Comparison of ENCODE assay signal across 26 cellular contexts in the genomic region with DNA sequence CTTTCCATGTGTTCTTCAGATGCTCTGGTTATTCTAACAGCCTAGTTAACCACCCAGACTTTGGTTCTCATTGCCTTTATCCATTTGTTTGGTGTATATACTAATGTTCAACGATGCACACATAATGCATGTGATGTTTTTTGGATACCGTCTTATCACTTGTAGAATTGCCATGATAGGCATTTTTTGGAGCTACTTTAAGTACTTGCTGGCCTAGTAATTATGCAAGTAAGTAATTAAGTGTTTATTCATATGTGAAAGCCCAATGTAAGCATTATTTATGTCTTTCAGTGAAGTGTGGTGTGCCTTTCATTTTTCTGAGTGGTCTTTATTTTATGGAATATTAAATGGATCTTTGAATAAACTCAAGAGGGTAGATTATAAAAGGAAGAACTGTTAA. TPM values are rescaled to one million over a fixed set of nuclear protein-coding genes. Genes with fewer than 3 reads are reported as not detected.
DNase-seq lines count a peak whose midpoint lies in the region; ATAC-seq and TF ChIP-seq lines count a peak whose summit lies in the region.
"Had no signal": no experiment of that assay in that cellular context is flagged by ENCODE, and none has a peak within 500 bp of the region (broad histone marks: within the 10 kb centered on the region; RNA-seq: fewer than 3 reads in every experiment).

No MANE protein-coding gene starts in this region.

- peak overlapping the region; percentile 1 for H3K27ac Mint-ChIP-seq in activated CD4-positive, alpha-beta memory T cell treated with anti-CD3 and anti-CD28 coated beads for 36 hours
- H3K27ac Mint-ChIP-seq in activated CD4-positive, alpha-beta memory T cell treated with anti-CD3 and anti-CD28 coated beads, Interleukin-2, amount 10 ng/mL, durations not matched to agents 7 days and 5 days: no peak overlapping the region
- peak overlapping the region; percentile 79 for H3K27ac Mint-ChIP-seq in CD4-positive, alpha-beta T cell
- H3K27ac Mint-ChIP-seq in activated T-helper 1 cell treated with anti-CD3 and anti-CD28 coated beads, Interleukin-12 subunit alpha, Interleukin-12 subunit beta, Interleukin-2, Interleukin-4 antibody, amounts not matched to agents 30 ng/mL and 10 ng/mL and 1 ng/mL, durations not matched to agents 14 hours and 24 hours and 36 hours: peak overlapping the region; percentile 10
- H3K27ac Mint-ChIP-seq in naive thymus-derived CD8-positive, alpha-beta T cell: peak overlapping the region in 9 of 10 donors; percentile 0 to 84 (median 58)
- H3K27ac Mint-ChIP-seq: nephron progenitor cell had no signal

- no peak for TF ChIP-seq CTCF in CD4-positive, alpha-beta T cell (IDR thresholded peaks at IDR 0.05)

- POLR2A ChIA-PET in activated CD4-positive, alpha-beta memory T cell treated with anti-CD3 and anti-CD28 coated beads for 36 hours (lab: Charles Lee): interaction anchor here (0.6 kb wide), 1 partner anchor 411 kb away, joined by 3 read pairs; no protein-coding TSS in a partner anchor
- POLR2A ChIA-PET in activated CD4-positive, alpha-beta memory T cell treated with anti-CD3 and anti-CD28 coated beads, Interleukin-2, amount 10 ng/mL, durations not matched to agents 7 days and 5 days (lab: Charles Lee): interaction anchor here (1.7 to 8.8 kb wide), 2 partner anchors 13 to 144 kb away, joined by 4 to 64 read pairs; partner anchors contain the start of gene RAP1B
- POLR2A ChIA-PET in CD4-positive, alpha-beta T cell (lab: Charles Lee): interaction anchor here (1.6 to 1.7 kb wide), 2 partner anchors 15 to 86 kb away, joined by 4 read pairs; partner anchors contain the start of gene RAP1B
- POLR2A ChIA-PET in naive thymus-derived CD8-positive, alpha-beta T cell (lab: Charles Lee): interaction anchor here (1.4 kb wide), 1 partner anchor 8 kb away, joined by 3 read pairs; no protein-coding TSS in a partner anchor

- DNase-seq in activated CD4-positive, alpha-beta memory T cell treated with anti-CD3 and anti-CD28 coated beads for 36 hours: no peak
- no peak for DNase-seq in activated CD4-positive, alpha-beta memory T cell treated with anti-CD3 and anti-CD28 coated beads, Interleukin-2, amount 10 ng/mL, durations not matched to agents 7 days and 5 days
- no peak for DNase-seq in CD4-positive, alpha-beta T cell
- no peak for DNase-seq in activated T-helper 1 cell treated with anti-CD3 and anti-CD28 coated beads, Interleukin-12 subunit alpha, Interleukin-12 subunit beta, Interleukin-2, Interleukin-4 antibody, amounts not matched to agents 30 ng/mL and 10 ng/mL and 1 ng/mL, durations not matched to agents 14 hours and 24 hours and 36 hours (ENCODE audit: low spot score)
- no peak for DNase-seq in naive thymus-derived CD8-positive, alpha-beta T cell
- DNase-seq in activated CD8-positive, alpha-beta memory T cell treated with anti-CD3 and anti-CD28 coated beads for 24 hours: no peak
- no peak for DNase-seq in EL
- DNase-seq: activated CD4-positive, alpha-beta T cell treated with anti-CD3 and anti-CD28 coated beads, Interleukin-2, amount 50 U/mL, for 4 hours; activated CD4-positive, CD25-positive, alpha-beta regulatory T cell; activated gamma-delta T cell; KG1; left cardiac atrium; NCI-H1417 treated with DMSO at 0.1 percent for 48 hours; NCI-H2081 treated with DMSO at 0.1 percent for 48 hours; NCI-H2227 treated with DMSO at 0.1 percent for 48 hours; NCI-H526; nephron progenitor cell; OCI-M1; stimulated activated CD4-positive, alpha-beta T cell treated with anti-CD3 and anti-CD28 coated beads, Interleukin-15, amount 100 ng/mL, for 24 hours; stimulated activated CD4-positive, alpha-beta T cell treated with anti-CD3 and anti-CD28 coated beads, Interleukin-4, amount 100 ng/mL, for 4 hours; upper lobe of left lung had no signal

- no peak overlapping the region for H3K4me3 Mint-ChIP-seq in activated CD4-positive, alpha-beta memory T cell treated with anti-CD3 and anti-CD28 coated beads for 36 hours
- no peak overlapping the region for H3K4me3 Mint-ChIP-seq in activated CD4-positive, alpha-beta memory T cell treated with anti-CD3 and anti-CD28 coated beads, Interleukin-2, amount 10 ng/mL, durations not matched to agents 7 days and 5 days
- H3K4me3 Mint-ChIP-seq in CD4-positive, alpha-beta T cell: peak overlapping the region; percentile 23
- no peak overlapping the region for H3K4me3 Mint-ChIP-seq in activated T-helper 1 cell treated with anti-CD3 and anti-CD28 coated beads, Interleukin-12 subunit alpha, Interleukin-12 subunit beta, Interleukin-2, Interleukin-4 antibody, amounts not matched to agents 30 ng/mL and 10 ng/mL and 1 ng/mL, durations not matched to agents 14 hours and 24 hours and 36 hours
- H3K4me3 Mint-ChIP-seq in naive thymus-derived CD8-positive, alpha-beta T cell: peak overlapping the region in 9 of 10 donors; percentile 19 to 99 (median 45)
- H3K4me3 Mint-ChIP-seq: CD14-positive monocyte, nephron progenitor cell had no signal

- H3K4me1 Mint-ChIP-seq in activated CD4-positive, alpha-beta memory T cell treated with anti-CD3 and anti-CD28 coated beads for 36 hours (ENCODE audit: low read depth): peaks cover 78% of the 10 kb centered on the region
- peaks cover 61% of the 10 kb centered on the region for H3K4me1 Mint-ChIP-seq in activated CD4-positive, alpha-beta memory T cell treated with anti-CD3 and anti-CD28 coated beads, Interleukin-2, amount 10 ng/mL, durations not matched to agents 7 days and 5 days
- peaks cover 89% of the 10 kb centered on the region for H3K4me1 Mint-ChIP-seq in CD4-positive, alpha-beta T cell (ENCODE audit: low read depth)
- peaks cover 71% of the 10 kb centered on the region for H3K4me1 Mint-ChIP-seq in activated T-helper 1 cell treated with anti-CD3 and anti-CD28 coated beads, Interleukin-12 subunit alpha, Interleukin-12 subunit beta, Interleukin-2, Interleukin-4 antibody, amounts not matched to agents 30 ng/mL and 10 ng/mL and 1 ng/mL, durations not matched to agents 14 hours and 24 hours and 36 hours (ENCODE audit: low read depth)
- peaks cover 37 to 93% (median 83%) of the 10 kb centered on the region in 4 donors for H3K4me1 Mint-ChIP-seq in naive thymus-derived CD8-positive, alpha-beta T cell

- peaks cover 45% of the 10 kb centered on the region for H3K36me3 Mint-ChIP-seq in activated CD4-positive, alpha-beta memory T cell treated with anti-CD3 and anti-CD28 coated beads for 36 hours
- H3K36me3 Mint-ChIP-seq in activated CD4-positive, alpha-beta memory T cell treated with anti-CD3 and anti-CD28 coated beads, Interleukin-2, amount 10 ng/mL, durations not matched to agents 7 days and 5 days (ENCODE audit: low read depth): peaks cover 84% of the 10 kb centered on the region
- H3K36me3 Mint-ChIP-seq in CD4-positive, alpha-beta T cell (ENCODE audit: low read depth): peaks cover 89% of the 10 kb centered on the region
- peaks cover 61% of the 10 kb centered on the region for H3K36me3 Mint-ChIP-seq in activated T-helper 1 cell treated with anti-CD3 and anti-CD28 coated beads, Interleukin-12 subunit alpha, Interleukin-12 subunit beta, Interleukin-2, Interleukin-4 antibody, amounts not matched to agents 30 ng/mL and 10 ng/mL and 1 ng/mL, durations not matched to agents 14 hours and 24 hours and 36 hours (ENCODE audit: low read depth)
- peaks cover 21 to 71% (median 31%) of the 10 kb centered on the region in 3 donors for H3K36me3 Mint-ChIP-seq in naive thymus-derived CD8-positive, alpha-beta T cell

- CTCF ChIA-PET in activated CD4-positive, alpha-beta memory T cell treated with anti-CD3 and anti-CD28 coated beads for 36 hours (lab: Charles Lee): interaction anchor here (1.7 kb wide), 1 partner anchor 402 kb away, joined by 4 read pairs; no protein-coding TSS in a partner anchor
- CTCF ChIA-PET in activated CD4-positive, alpha-beta memory T cell treated with anti-CD3 and anti-CD28 coated beads, Interleukin-2, amount 10 ng/mL, durations not matched to agents 7 days and 5 days (lab: Charles Lee): interaction anchor here (1.0 kb wide), 1 partner anchor 14 kb away, joined by 3 read pairs; the partner anchor contains the start of gene RAP1B
- CTCF ChIA-PET in CD4-positive, alpha-beta T cell (lab: Charles Lee): interaction anchor here (0.8 kb wide), 1 partner anchor 12 kb away, joined by 3 read pairs; no protein-coding TSS in a partner anchor

- H3K27me3 ChIP-seq in CD4-positive, alpha-beta T cell (ENCODE audit: control insufficient read depth, insufficient read depth, low read length): no peaks in the 10 kb centered on the region
- H3K27me3 ChIP-seq: breast epithelium, hepatocyte, upper lobe of left lung had no signal

- no peaks in the 10 kb centered on the region for H3K27me3 Mint-ChIP-seq in activated CD4-positive, alpha-beta memory T cell treated with anti-CD3 and anti-CD28 coated beads for 36 hours
- no peaks in the 10 kb centered on the region for H3K27me3 Mint-ChIP-seq in activated CD4-positive, alpha-beta memory T cell treated with anti-CD3 and anti-CD28 coated beads, Interleukin-2, amount 10 ng/mL, durations not matched to agents 7 days and 5 days
- H3K27me3 Mint-ChIP-seq in CD4-positive, alpha-beta T cell: no peaks in the 10 kb centered on the region
- H3K27me3 Mint-ChIP-seq in activated T-helper 1 cell treated with anti-CD3 and anti-CD28 coated beads, Interleukin-12 subunit alpha, Interleukin-12 subunit beta, Interleukin-2, Interleukin-4 antibody, amounts not matched to agents 30 ng/mL and 10 ng/mL and 1 ng/mL, durations not matched to agents 14 hours and 24 hours and 36 hours (ENCODE audit: insufficient read depth): no peaks in the 10 kb centered on the region
- H3K27me3 Mint-ChIP-seq in naive thymus-derived CD8-positive, alpha-beta T cell: no peaks in the 10 kb centered on the region

- H3K9me3 Mint-ChIP-seq in activated CD4-positive, alpha-beta memory T cell treated with anti-CD3 and anti-CD28 coated beads for 36 hours: peaks cover 20% of the 10 kb centered on the region
- H3K9me3 Mint-ChIP-seq in activated CD4-positive, alpha-beta memory T cell treated with anti-CD3 and anti-CD28 coated beads, Interleukin-2, amount 10 ng/mL, durations not matched to agents 7 days and 5 days: peaks cover 12% of the 10 kb centered on the region
- H3K9me3 Mint-ChIP-seq in CD4-positive, alpha-beta T cell: peaks cover 6% of the 10 kb centered on the region
- peaks cover 18% of the 10 kb centered on the region for H3K9me3 Mint-ChIP-seq in activated T-helper 1 cell treated with anti-CD3 and anti-CD28 coated beads, Interleukin-12 subunit alpha, Interleukin-12 subunit beta, Interleukin-2, Interleukin-4 antibody, amounts not matched to agents 30 ng/mL and 10 ng/mL and 1 ng/mL, durations not matched to agents 14 hours and 24 hours and 36 hours
- H3K9me3 Mint-ChIP-seq in naive thymus-derived CD8-positive, alpha-beta T cell: peaks cover 0 to 15% (median 4%) of the 10 kb centered on the region in 9 donors

- no peak overlapping the region for H3K27ac ChIP-seq in CD4-positive, alpha-beta T cell (ENCODE audit: low read depth, low read length)
- H3K27ac ChIP-seq: breast epithelium, hepatocyte, SK-N-MC had no signal

- no peak for ATAC-seq in CD4-positive, alpha-beta T cell (ENCODE audit: poor library complexity)
- peak in 1 of 2 donors; percentile 29 for ATAC-seq in naive thymus-derived CD8-positive, alpha-beta T cell
- no peak for ATAC-seq in HG03025 (IDR thresholded peaks at IDR 0.05; ENCODE audit: low FRiP score, unreplicated experiment)
- ATAC-seq: left cardiac atrium had no signal

- intact Hi-C loops in activated CD4-positive, alpha-beta memory T cell treated with anti-CD3 and anti-CD28 coated beads for 36 hours (cut with micrococcal nuclease): no loop called here
- intact Hi-C loops in CD4-positive, alpha-beta T cell (cut with DNase I, micrococcal nuclease): loop anchor here in 1 of 2 experiments (5.0 kb wide), 1 partner anchor 33 kb away; no protein-coding TSS in a partner anchor
- intact Hi-C loops in activated T-helper 1 cell treated with anti-CD3 and anti-CD28 coated beads, Interleukin-12 subunit alpha, Interleukin-12 subunit beta, Interleukin-2, Interleukin-4 antibody, amounts not matched to agents 30 ng/mL and 10 ng/mL and 1 ng/mL, durations not matched to agents 14 hours and 24 hours and 36 hours (cut with micrococcal nuclease): no loop called here

- peaks cover 7% of the 10 kb centered on the region for H3K9me3 ChIP-seq in CD4-positive, alpha-beta T cell (ENCODE audit: control insufficient read depth, low read length)

RNA-seq across cellular contexts. Expression of gene RAP1B, which starts 14.2 kb away (rescaled TPM):
- total RNA-seq in activated CD4-positive, alpha-beta memory T cell treated with anti-CD3 and anti-CD28 coated beads for 36 hours: 100 to 1,000 TPM; 211 to 213 TPM
- total RNA-seq in activated CD4-positive, alpha-beta memory T cell treated with anti-CD3 and anti-CD28 coated beads, Interleukin-2, amount 10 ng/mL, durations not matched to agents 7 days and 5 days: 100 to 1,000 TPM; 290 to 291 TPM
- 100 to 1,000 TPM; 256 to 261 TPM for total RNA-seq in CD4-positive, alpha-beta T cell
- total RNA-seq in activated T-helper 1 cell treated with anti-CD3 and anti-CD28 coated beads, Interleukin-12 subunit alpha, Interleukin-12 subunit beta, Interleukin-2, Interleukin-4 antibody, amounts not matched to agents 30 ng/mL and 10 ng/mL and 1 ng/mL, durations not matched to agents 14 hours and 24 hours and 36 hours: 244 and 263 TPM in 2 replicates
- total RNA-seq in naive thymus-derived CD8-positive, alpha-beta T cell: 100 to 1,000 TPM; 254 to 288 TPM
- 100 to 1,000 TPM; 562 to 708 (median 574) TPM for polyA plus RNA-seq in naive thymus-derived CD8-positive, alpha-beta T cell

Comparison
In these comparisons a context has a peak if more than half of its experiments do, and no peak if none do; other contexts are left out.
1. H3K4me3 Mint-ChIP-seq: peak in CD4-positive, alpha-beta T cell (single experiment) and naive thymus-derived CD8-positive, alpha-beta T cell (9 of 10); none in activated CD4-positive, alpha-beta memory T cell treated with anti-CD3 and anti-CD28 coated beads for 36 hours (single experiment), activated CD4-positive, alpha-beta memory T cell treated with anti-CD3 and anti-CD28 coated beads, Interleukin-2, amount 10 ng/mL, durations not matched to agents 7 days and 5 days (single experiment) and activated T-helper 1 cell treated with anti-CD3 and anti-CD28 coated beads, Interleukin-12 subunit alpha, Interleukin-12 subunit beta, Interleukin-2, Interleukin-4 antibody, amounts not matched to agents 30 ng/mL and 10 ng/mL and 1 ng/mL, durations not matched to agents 14 hours and 24 hours and 36 hours (single experiment).